ENCODE assay signal across 16 cellular contexts in genomic region chr6:17851720-17852161, GRCh38.
DNase-seq lines count a peak whose midpoint lies in the region; TF ChIP-seq lines count a peak whose summit lies in the region.
"Had no signal": no experiment of that assay in that cellular context is flagged by ENCODE, and none has a peak within 500 bp of the region (broad histone marks: within the 10 kb centered on the region; RNA-seq: fewer than 3 reads in every experiment).

No MANE protein-coding gene starts in this region.

- peaks cover 3% of the 10 kb centered on the region for H3F3A ChIP-seq in smooth muscle cell (ENCODE audit: low read depth)

- TF ChIP-seq CTCF in fibroblast of pulmonary artery (IDR thresholded peaks at IDR 0.05; ENCODE audit: low read length, missing control alignments), result no peak
- TF ChIP-seq CTCF in smooth muscle cell (IDR thresholded peaks at IDR 0.05; ENCODE audit: borderline replicate concordance, insufficient read depth, poor library complexity, severe bottlenecking), result no peak
- no peak for TF ChIP-seq CTCF in CD14-positive monocyte (IDR thresholded peaks at IDR 0.05)

- H3K27ac ChIP-seq in smooth muscle cell (ENCODE audit: low read depth), result peak overlapping the region; percentile 83
- H3K27ac ChIP-seq: adrenal gland had no signal

- DNase-seq in EL (peak; percentile 35), amniotic stem cell (lab: John Stamatoyannopoulos, UW) (peak; percentile 35), fibroblast of pulmonary artery (ENCODE audit: low read depth) (peak; percentile 65), smooth muscle cell (lab: John Stamatoyannopoulos, UW; ENCODE audit: unreplicated experiment) (no peak), NCI-H1048 (lab: John Stamatoyannopoulos, UW) (no peak), Ammon's horn (ENCODE audit: low spot score) (no peak), CD14-positive monocyte (ENCODE audit: low spot score) (no peak)
- no peak for DNase-seq in stimulated activated CD4-positive, alpha-beta T cell treated with anti-CD3 and anti-CD28 coated beads, Interleukin-4, amount 100 ng/mL, for 4 hours
- DNase-seq: activated CD4-positive, alpha-beta memory T cell treated with anti-CD3 and anti-CD28 coated beads for 36 hours; adrenal gland; dorsolateral prefrontal cortex; islet precursor cell; NCI-H1417 treated with DMSO at 0.1 percent for 48 hours had no signal

- H3K27me3 Mint-ChIP-seq in CD14-positive monocyte (ENCODE audit: low read depth in 3 of 3), result no peaks in the 10 kb centered on the region

- H3K27ac Mint-ChIP-seq in CD14-positive monocyte, result no peak overlapping the region
- H3K27ac Mint-ChIP-seq: activated CD4-positive, alpha-beta memory T cell treated with anti-CD3 and anti-CD28 coated beads for 36 hours; stimulated activated naive CD8-positive, alpha-beta T cell treated with anti-CD3 and anti-CD28 coated beads, Interleukin-15, Interleukin-2, amounts not matched to agents 100 ng/mL and 50 ng/mL, for 24 hours had no signal

- no peaks in the 10 kb centered on the region for H3K9me3 Mint-ChIP-seq in CD14-positive monocyte
- H3K9me3 Mint-ChIP-seq: activated CD4-positive, alpha-beta memory T cell treated with anti-CD3 and anti-CD28 coated beads for 36 hours; stimulated activated naive CD8-positive, alpha-beta T cell treated with anti-CD3 and anti-CD28 coated beads, Interleukin-15, Interleukin-2, amounts not matched to agents 100 ng/mL and 50 ng/mL, for 24 hours had no signal

- H3K9ac ChIP-seq in smooth muscle cell (ENCODE audit: low read depth), result peak overlapping the region; percentile 34

- H3K4me1 ChIP-seq in smooth muscle cell (ENCODE audit: low read depth), result peaks cover 7% of the 10 kb centered on the region
- H3K4me1 ChIP-seq: adrenal gland had no signal

- H3K36me3 ChIP-seq in smooth muscle cell (ENCODE audit: low read depth), result no peaks in the 10 kb centered on the region

- no peak overlapping the region for H2AFZ ChIP-seq in smooth muscle cell (ENCODE audit: low read depth)

- no peaks in the 10 kb centered on the region for H3K9me3 ChIP-seq in smooth muscle cell (replicated peaks; ENCODE audit: low read depth)
- H3K9me3 ChIP-seq: adrenal gland had no signal

- intact Hi-C loops in CD14-positive monocyte (cut with micrococcal nuclease), result no loop called here

- WGBS in smooth muscle cell (ENCODE audit: low lambda C conversion rate), result 5% methylated on average over 4 of the region's 4 CpGs

- H3K4me3 Mint-ChIP-seq in CD14-positive monocyte, result no peak overlapping the region
- H3K4me3 Mint-ChIP-seq: activated CD4-positive, alpha-beta memory T cell treated with anti-CD3 and anti-CD28 coated beads for 36 hours; stimulated activated naive CD8-positive, alpha-beta T cell treated with anti-CD3 and anti-CD28 coated beads, Interleukin-15, Interleukin-2, amounts not matched to agents 100 ng/mL and 50 ng/mL, for 24 hours had no signal

- H3K4me3 ChIP-seq in fibroblast of pulmonary artery (replicated peaks; ENCODE audit: low read depth, low read length) (no peak overlapping the region), smooth muscle cell (no peak overlapping the region)
- H3K4me3 ChIP-seq: adrenal gland, dorsolateral prefrontal cortex, K562, skin epidermis had no signal

- H3K36me3 Mint-ChIP-seq in CD14-positive monocyte, result peaks cover 78 to 80% of the 10 kb centered on the region in 2 donors
- H3K36me3 Mint-ChIP-seq: activated CD4-positive, alpha-beta memory T cell treated with anti-CD3 and anti-CD28 coated beads for 36 hours had no signal

- no peaks in the 10 kb centered on the region for H3K27me3 ChIP-seq in smooth muscle cell (ENCODE audit: low read depth)
- H3K27me3 ChIP-seq: adrenal gland, dorsolateral prefrontal cortex had no signal

- H3K79me2 ChIP-seq in smooth muscle cell (ENCODE audit: low read depth), result no peaks in the 10 kb centered on the region

- H4K20me1 ChIP-seq in smooth muscle cell (ENCODE audit: low read depth), result no peaks in the 10 kb centered on the region

- peak overlapping the region; percentile 54 for H3K4me2 ChIP-seq in smooth muscle cell

- H3K4me1 Mint-ChIP-seq in CD14-positive monocyte, result no peaks in the 10 kb centered on the region

Comparison
In these comparisons a context has a peak if more than half of its experiments do, and no peak if none do; other contexts are left out.
1. DNase-seq: peak in EL (single experiment), amniotic stem cell (single experiment) and fibroblast of pulmonary artery (single experiment); none in smooth muscle cell (single experiment), stimulated activated CD4-positive, alpha-beta T cell treated with anti-CD3 and anti-CD28 coated beads, Interleukin-4, amount 100 ng/mL, for 4 hours (0 of 2), NCI-H1048 (single experiment), Ammon's horn (single experiment) and CD14-positive monocyte (single experiment).